ENCODE assay signal across 9 cellular contexts in the genomic region with DNA sequence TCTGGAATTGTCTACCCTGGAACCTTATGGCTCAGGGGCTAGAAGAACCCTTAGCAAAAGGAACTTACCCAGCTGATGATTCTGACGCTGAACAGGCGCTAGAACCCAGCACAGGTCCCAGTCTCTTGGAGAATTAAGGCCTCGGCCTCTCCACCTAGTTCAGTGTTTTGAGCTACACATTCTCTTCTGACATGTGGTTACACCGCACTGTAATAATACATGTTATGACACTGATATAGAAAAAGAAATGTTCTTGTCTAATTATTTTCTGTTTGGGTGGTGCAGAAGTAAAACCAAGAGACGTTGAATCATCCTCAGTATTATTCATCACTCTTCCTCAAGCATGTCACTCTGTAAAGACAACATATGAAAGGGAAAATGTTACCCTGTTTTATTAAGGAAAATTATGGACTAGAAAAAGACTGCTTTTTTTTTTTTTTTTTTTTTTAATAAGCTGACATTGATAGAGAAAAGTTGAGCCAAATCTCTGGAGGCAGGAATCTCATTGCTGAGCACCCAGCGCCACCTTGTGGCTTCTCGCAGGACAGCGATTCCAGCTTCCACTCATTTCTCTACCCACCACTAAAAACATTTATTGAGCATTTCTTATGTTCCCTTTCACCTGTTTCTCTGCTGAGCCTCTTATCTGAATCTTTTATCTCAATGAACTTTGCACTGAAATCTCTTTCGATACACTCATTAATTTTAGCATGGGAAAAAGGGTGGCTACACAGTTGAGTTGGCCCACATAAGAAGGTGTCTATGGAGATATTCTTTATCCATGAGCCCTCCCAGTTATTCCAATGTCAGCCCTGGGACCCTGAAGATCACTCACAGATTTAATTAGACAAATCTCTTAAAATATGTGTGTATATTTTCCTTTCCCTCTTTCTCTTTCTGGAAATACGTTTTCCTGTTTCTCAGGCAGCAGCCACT. TPM values are rescaled to one million over a fixed set of nuclear protein-coding genes. Genes with fewer than 3 reads are reported as not detected.
DNase-seq lines count a peak whose midpoint lies in the region; ATAC-seq and TF ChIP-seq lines count a peak whose summit lies in the region.
"Had no signal": no experiment of that assay in that cellular context is flagged by ENCODE, and none has a peak within 500 bp of the region (broad histone marks: within the 10 kb centered on the region; RNA-seq: fewer than 3 reads in every experiment).

No MANE protein-coding gene starts in this region.

- H3K27ac ChIP-seq in liver (ENCODE audit: low read depth in 1 of 2, low read length in 2 of 2), result no peak overlapping the region
- H3K27ac ChIP-seq: BLaER1 treated with 17β-estradiol and CSF1 and Interleukin-3, amounts not matched to agents 10 nM and 100 nM had no signal

- DNase-seq in DMS153 treated with DMSO at 0.1 percent for 48 hours (lab: John Stamatoyannopoulos, UW; ENCODE audit: unreplicated experiment) (peak; percentile 60), DMS153 (lab: John Stamatoyannopoulos, UW) (no peak), M059J (ENCODE audit: low read depth) (peak; percentile 53), T1000 (lab: John Stamatoyannopoulos, UW) (peak; percentile 14), cerebellum (ENCODE audit: low spot score) (peak; percentile 25)
- peak; percentile 12 for DNase-seq in stimulated activated CD8-positive, alpha-beta memory T cell treated with anti-CD3 and anti-CD28 coated beads, Interleukin-15, amount 100 ng/mL, for 24 hours (ENCODE audit: low read depth)

- 33% methylated on average over 10 of the region's 10 CpGs for WGBS in liver

- peak; percentile 93 for TF ChIP-seq RAD21 in liver (IDR thresholded peaks at IDR 0.05)

- H3K27me3 ChIP-seq in liver (ENCODE audit: control insufficient read depth in 4 of 4, insufficient read depth in 4 of 4, low read length in 3 of 4), result no peaks in the 10 kb centered on the region

- peaks cover 0 to 13% (median 7%) of the 10 kb centered on the region in 4 donors for H3K4me1 ChIP-seq in liver (ENCODE audit: control insufficient read depth in 4 of 4, insufficient read depth in 4 of 4, low read length in 3 of 4)

- H3K36me3 ChIP-seq in liver (ENCODE audit: control insufficient read depth in 4 of 4, insufficient read depth in 3 of 4, low read depth in 1 of 4, low read length in 3 of 4), result no peaks in the 10 kb centered on the region
- H3K36me3 ChIP-seq: BLaER1 treated with 17β-estradiol and CSF1 and Interleukin-3, amounts not matched to agents 10 nM and 100 nM had no signal

- TF ChIP-seq CTCF in liver (IDR thresholded peaks at IDR 0.05; ENCODE audit: low read depth, low read length, missing input control), result peak; percentile 96

- no peak overlapping the region for H3K9ac ChIP-seq in liver (ENCODE audit: low read depth in 1 of 2, low read length in 2 of 2)
- H3K9ac ChIP-seq: BLaER1 treated with 17β-estradiol and CSF1 and Interleukin-3, amounts not matched to agents 10 nM and 100 nM had no signal

- ATAC-seq in GM21786 (IDR thresholded peaks at IDR 0.05; ENCODE audit: unreplicated experiment), result peak; percentile 61

- H3K9me3 ChIP-seq in liver (ENCODE audit: control insufficient read depth in 4 of 4, low read length in 3 of 4), result no peaks in the 10 kb centered on the region
- H3K9me3 ChIP-seq: BLaER1 treated with 17β-estradiol and CSF1 and Interleukin-3, amounts not matched to agents 10 nM and 100 nM had no signal

- H3K4me3 ChIP-seq in liver (ENCODE audit: low read depth in 1 of 3, low read length in 3 of 3), result no peak overlapping the region
- H3K4me3 ChIP-seq: BLaER1 treated with 17β-estradiol and CSF1 and Interleukin-3, amounts not matched to agents 10 nM and 100 nM had no signal

TF ChIP-seq in liver, 16 proteins besides CTCF, POLR2A, EP300 and RAD21:
- TF ChIP-seq JUND (IDR thresholded peaks at IDR 0.05), result no peak
- no peak for TF ChIP-seq TAF1 (conservative IDR thresholded peaks at IDR 0.05)
- no peak for TF ChIP-seq FOXA2 (IDR thresholded peaks at IDR 0.05)
- no peak for TF ChIP-seq SP1 (IDR thresholded peaks at IDR 0.05)
- TF ChIP-seq, protein P1, sequence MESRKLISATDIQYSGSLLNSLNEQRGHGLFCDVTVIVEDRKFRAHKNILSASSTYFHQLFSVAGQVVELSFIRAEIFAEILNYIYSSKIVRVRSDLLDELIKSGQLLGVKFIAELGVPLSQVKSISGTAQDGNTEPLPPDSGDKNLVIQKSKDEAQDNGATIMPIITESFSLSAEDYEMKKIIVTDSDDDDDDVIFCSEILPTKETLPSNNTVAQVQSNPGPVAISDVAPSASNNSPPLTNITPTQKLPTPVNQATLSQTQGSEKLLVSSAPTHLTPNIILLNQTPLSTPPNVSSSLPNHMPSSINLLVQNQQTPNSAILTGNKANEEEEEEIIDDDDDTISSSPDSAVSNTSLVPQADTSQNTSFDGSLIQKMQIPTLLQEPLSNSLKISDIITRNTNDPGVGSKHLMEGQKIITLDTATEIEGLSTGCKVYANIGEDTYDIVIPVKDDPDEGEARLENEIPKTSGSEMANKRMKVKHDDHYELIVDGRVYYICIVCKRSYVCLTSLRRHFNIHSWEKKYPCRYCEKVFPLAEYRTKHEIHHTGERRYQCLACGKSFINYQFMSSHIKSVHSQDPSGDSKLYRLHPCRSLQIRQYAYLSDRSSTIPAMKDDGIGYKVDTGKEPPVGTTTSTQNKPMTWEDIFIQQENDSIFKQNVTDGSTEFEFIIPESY (IDR thresholded peaks at IDR 0.05), result no peak
- no peak for TF ChIP-seq GABPA (IDR thresholded peaks at IDR 0.05 in 1 of 2, conservative IDR thresholded peaks at IDR 0.05 in 1 of 2)
- TF ChIP-seq, protein P2, sequence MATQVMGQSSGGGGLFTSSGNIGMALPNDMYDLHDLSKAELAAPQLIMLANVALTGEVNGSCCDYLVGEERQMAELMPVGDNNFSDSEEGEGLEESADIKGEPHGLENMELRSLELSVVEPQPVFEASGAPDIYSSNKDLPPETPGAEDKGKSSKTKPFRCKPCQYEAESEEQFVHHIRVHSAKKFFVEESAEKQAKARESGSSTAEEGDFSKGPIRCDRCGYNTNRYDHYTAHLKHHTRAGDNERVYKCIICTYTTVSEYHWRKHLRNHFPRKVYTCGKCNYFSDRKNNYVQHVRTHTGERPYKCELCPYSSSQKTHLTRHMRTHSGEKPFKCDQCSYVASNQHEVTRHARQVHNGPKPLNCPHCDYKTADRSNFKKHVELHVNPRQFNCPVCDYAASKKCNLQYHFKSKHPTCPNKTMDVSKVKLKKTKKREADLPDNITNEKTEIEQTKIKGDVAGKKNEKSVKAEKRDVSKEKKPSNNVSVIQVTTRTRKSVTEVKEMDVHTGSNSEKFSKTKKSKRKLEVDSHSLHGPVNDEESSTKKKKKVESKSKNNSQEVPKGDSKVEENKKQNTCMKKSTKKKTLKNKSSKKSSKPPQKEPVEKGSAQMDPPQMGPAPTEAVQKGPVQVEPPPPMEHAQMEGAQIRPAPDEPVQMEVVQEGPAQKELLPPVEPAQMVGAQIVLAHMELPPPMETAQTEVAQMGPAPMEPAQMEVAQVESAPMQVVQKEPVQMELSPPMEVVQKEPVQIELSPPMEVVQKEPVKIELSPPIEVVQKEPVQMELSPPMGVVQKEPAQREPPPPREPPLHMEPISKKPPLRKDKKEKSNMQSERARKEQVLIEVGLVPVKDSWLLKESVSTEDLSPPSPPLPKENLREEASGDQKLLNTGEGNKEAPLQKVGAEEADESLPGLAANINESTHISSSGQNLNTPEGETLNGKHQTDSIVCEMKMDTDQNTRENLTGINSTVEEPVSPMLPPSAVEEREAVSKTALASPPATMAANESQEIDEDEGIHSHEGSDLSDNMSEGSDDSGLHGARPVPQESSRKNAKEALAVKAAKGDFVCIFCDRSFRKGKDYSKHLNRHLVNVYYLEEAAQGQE (IDR thresholded peaks at IDR 0.05), result no peak
- no peak for TF ChIP-seq EGR1 (IDR thresholded peaks at IDR 0.05; ENCODE audit: low read depth in 2 of 2)
- TF ChIP-seq RXRA (IDR thresholded peaks at IDR 0.05), result no peak
- TF ChIP-seq HNF4G (IDR thresholded peaks at IDR 0.05), result no peak
- TF ChIP-seq HNF4A (conservative IDR thresholded peaks at IDR 0.05), result no peak
- no peak for TF ChIP-seq FOXA1 (IDR thresholded peaks at IDR 0.05)
- no peak for TF ChIP-seq NR2F2 (IDR thresholded peaks at IDR 0.05)

RNA-seq across cellular contexts. Expression of a gene that starts 12.6 kb away (rescaled TPM):
- not detected in 2 replicates for total RNA-seq in M059J (2014; rRNA removed; shearing (Covaris generic))
- 8.6 TPM for total RNA-seq in cerebellum
- total RNA-seq in liver, result 10 to 100 TPM in 1 of 2 donors, 1 to 10 TPM in 1; 3.2 to 39.4 TPM
- polyA plus RNA-seq in liver, result 1 to 10 TPM; 3.4 to 4.5 TPM
